In the genomic region with DNA sequence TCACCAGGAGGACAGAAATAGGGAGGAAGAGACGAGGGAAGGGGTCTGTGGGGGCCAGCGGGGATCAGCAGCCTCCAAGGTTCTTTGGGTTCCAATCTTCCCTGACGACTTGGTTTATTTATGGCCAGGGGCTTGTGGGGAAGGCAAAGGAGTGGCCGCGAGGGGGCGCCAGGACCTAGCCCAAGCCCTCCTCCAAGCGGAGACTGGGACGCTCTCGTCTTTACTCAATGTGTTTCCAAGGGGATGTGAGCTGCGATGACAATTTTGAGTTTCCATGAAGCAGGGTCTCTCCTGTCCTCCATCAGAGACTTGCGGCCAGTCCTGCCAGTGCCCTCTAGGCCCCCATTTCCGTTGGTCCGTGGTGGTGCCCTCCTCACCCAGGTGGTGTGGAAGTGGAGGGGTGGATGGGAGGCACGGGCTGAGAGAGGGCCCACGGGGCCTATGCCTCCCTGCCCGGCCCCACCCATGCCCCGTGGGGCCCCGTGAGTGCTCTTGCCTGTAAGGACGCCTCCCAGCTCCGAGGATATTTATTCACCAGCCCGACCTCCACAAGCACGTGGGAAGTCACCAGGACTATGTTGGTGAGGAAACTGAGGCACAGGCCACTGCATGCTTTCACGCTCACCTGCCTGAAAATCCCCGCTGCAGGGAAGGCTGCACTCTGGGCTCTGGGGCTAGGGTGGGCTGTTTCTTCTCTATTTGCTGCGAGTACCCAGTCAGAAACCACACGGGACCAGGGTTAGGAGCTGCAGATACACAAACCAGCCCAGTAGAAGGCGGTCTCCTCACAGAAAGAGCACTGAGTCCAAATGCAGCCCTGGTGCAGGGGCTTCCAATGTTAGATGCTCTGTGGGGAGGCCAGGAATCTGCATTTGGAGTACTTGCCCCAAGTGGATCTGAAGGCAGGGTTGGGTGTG, we compare ENCODE assay signal across 8 cellular contexts. TPM values are rescaled to one million over a fixed set of nuclear protein-coding genes. Genes with fewer than 3 reads are reported as not detected.
DNase-seq lines count a peak whose midpoint lies in the region; ATAC-seq, FAIRE-seq and TF ChIP-seq lines count a peak whose summit lies in the region.

No MANE protein-coding gene starts in this region.

- no peak overlapping the region for H3K23ac ChIP-seq in H1 (ENCODE audit: insufficient read length)

- TF ChIP-seq EP300 in H1 (IDR thresholded peaks at IDR 0.05; ENCODE audit: borderline replicate concordance in 1 of 2, low read depth in 2 of 2, low read length in 2 of 2) = no peak

- no peaks in the 10 kb centered on the region for H3K79me2 ChIP-seq in H1 (ENCODE audit: control insufficient read depth in 1 of 2, insufficient read depth in 2 of 2, low read length in 2 of 2)

- H3K4me3 ChIP-seq in HL-60 (replicated peaks; ENCODE audit: insufficient read depth, low read length) = no peak overlapping the region
- H3K4me3 ChIP-seq in H1 (ENCODE audit: extremely low read depth in 1 of 4, insufficient read depth in 2 of 4, low read depth in 3 of 4, low read length in 4 of 4) = peak overlapping the region in 1 of 4 experiments; percentile 16; a peak in 1 of 8 replicates
- H3K4me3 ChIP-seq in mucosa of descending colon = no peak overlapping the region

- peak overlapping the region; percentile 94; the same call in 1 of the 2 replicates for H4K8ac ChIP-seq in H1 (ENCODE audit: extremely low read depth, insufficient read depth, low read length)

- peak overlapping the region; percentile 97 for H3K18ac ChIP-seq in H1 (ENCODE audit: extremely low read depth, low read length)

- H2AK5ac ChIP-seq in H1 (ENCODE audit: low read depth, low read length) = no peak overlapping the region

- peak overlapping the region; percentile 33 for H4K5ac ChIP-seq in H1 (ENCODE audit: insufficient read length, low read depth, low read length)

- H3K4ac ChIP-seq in H1 (replicated peaks; ENCODE audit: insufficient read length, low read depth, low read length) = no peak overlapping the region

- H2BK12ac ChIP-seq in H1 (ENCODE audit: low read depth, low read length) = peak overlapping the region; percentile 90; the same call in 1 of the 2 replicates

- CTCF ChIA-PET in H1 (lab: Charles Lee; ENCODE audit: partially characterized antibody) = interaction anchor here (0.5 to 9.7 kb wide), 60 partner anchors 8 to 508 kb away, joined by 3 to 264 read pairs (median 6); no protein-coding TSS in a partner anchor

- WGBS in H1 (ENCODE audit: extremely low coverage in 1 of 2, insufficient coverage in 1 of 2, insufficient read length in 1 of 2, insufficient replicate concordance in 2 of 2, low coverage in 1 of 2, low lambda C conversion rate in 2 of 2, missing lambda C conversion rate in 1 of 2), 2 experiments = 46% methylated on average over 26 of the region's 27 CpGs; no CpG with 5 or more reads in 1 of the 2 experiments

- no peak overlapping the region for H3K27ac ChIP-seq in C4-2B
- no peak overlapping the region for H3K27ac ChIP-seq in HL-60 (replicated peaks)
- H3K27ac ChIP-seq in H1 (ENCODE audit: low read depth, low read length) = no peak overlapping the region

- H4K91ac ChIP-seq in H1 (replicated peaks; ENCODE audit: insufficient read length, low read length) = no peak overlapping the region

- H3K9me3 ChIP-seq in H1 (ENCODE audit: insufficient read depth in 2 of 2, low read depth in 1 of 2, low read length in 1 of 2) (peaks cover 0 to 3% of the 10 kb centered on the region in 2 experiments; a peak in 1 of 4 replicates), mucosa of descending colon (no peaks in the 10 kb centered on the region)

- H4K20me1 ChIP-seq in H1 (replicated peaks in 1 of 2; ENCODE audit: control insufficient read depth in 1 of 2, insufficient read depth in 2 of 2, low read length in 2 of 2) = no peaks in the 10 kb centered on the region

- peak overlapping the region; percentile 23; the same call in 1 of the 2 replicates for H2BK5ac ChIP-seq in H1 (ENCODE audit: low read depth, low read length)

- DNase-seq in HL-60 (ENCODE audit: low read depth in 1 of 2, low spot score in 1 of 2) = peak; percentile 25 to 62
- DNase-seq in NCI-H82 treated with DMSO at 0.1 percent for 48 hours (lab: John Stamatoyannopoulos, UW; ENCODE audit: unreplicated experiment) = peak; percentile 72
- peak; percentile 87 for DNase-seq in activated CD8-positive, alpha-beta memory T cell treated with anti-CD3 and anti-CD28 coated beads for 24 hours
- DNase-seq in H1 (ENCODE audit: low read depth in 1 of 2, low spot score in 2 of 2) = peak; percentile 70 to 95
- DNase-seq in mucosa of descending colon = peak in 2 of 3 donors; percentile 77 to 88
- peak; percentile 87 for DNase-seq in stimulated activated CD8-positive, alpha-beta memory T cell treated with anti-CD3 and anti-CD28 coated beads, Interleukin-4, amount 100 ng/mL, for 48 hours

- peak overlapping the region in 1 of 2 experiments; percentile 45; a peak in 3 of 4 replicates for H3K4me2 ChIP-seq in H1 (ENCODE audit: insufficient read depth in 1 of 2, low read depth in 2 of 2, low read length in 2 of 2)

- no peak for TF ChIP-seq POLR2A in H1 (IDR thresholded peaks at IDR 0.05; ENCODE audit: control extremely low read depth in 1 of 2, low read depth in 2 of 2, low read length in 2 of 2)

- H3K4me1 ChIP-seq in H1 (replicated peaks in 1 of 4; ENCODE audit: control insufficient read depth in 3 of 4, insufficient read depth in 4 of 4, low read length in 3 of 4) = peaks cover 0 to 12% (median 3%) of the 10 kb centered on the region in 4 experiments; a peak in 5 of 7 replicates
- peaks cover 2% of the 10 kb centered on the region for H3K4me1 ChIP-seq in mucosa of descending colon (ENCODE audit: low read depth)

- no peak overlapping the region for H3K14ac ChIP-seq in H1 (ENCODE audit: insufficient read length)

- H2BK120ac ChIP-seq in H1 (replicated peaks; ENCODE audit: low read depth, low read length) = no peak overlapping the region

- no peaks in the 10 kb centered on the region for H3K79me1 ChIP-seq in H1 (ENCODE audit: low read depth, low read length)

- POLR2A ChIA-PET in H1 (lab: Charles Lee; ENCODE audit: partially characterized antibody) = interaction anchor here (0.9 kb wide), 1 partner anchor 93 kb away, joined by 4 read pairs; no protein-coding TSS in a partner anchor

- TF ChIP-seq CTCF in C4-2B (conservative IDR thresholded peaks at IDR 0.05) (peak; percentile 94), HL-60 (IDR thresholded peaks at IDR 0.05; ENCODE audit: insufficient read depth, low read length) (peak; percentile 52), H1 (IDR thresholded peaks at IDR 0.05; ENCODE audit: control extremely low read depth in 1 of 3, insufficient read depth in 1 of 3, low read depth in 1 of 3, low read length in 3 of 3) (peak; percentile 91 to 96 (median 95)), mucosa of descending colon (IDR thresholded peaks at IDR 0.05) (peak; percentile 61)

- no peaks in the 10 kb centered on the region for H3K23me2 ChIP-seq in H1 (ENCODE audit: low read depth, low read length)

- peak overlapping the region; percentile 98; the same call in 1 of the 2 replicates for H2BK20ac ChIP-seq in H1 (ENCODE audit: low read length)

- ATAC-seq in mucosa of descending colon (peak; percentile 79), GM19455 (IDR thresholded peaks at IDR 0.05; ENCODE audit: unreplicated experiment) (no peak)

- TF ChIP-seq RAD21 in H1 (IDR thresholded peaks at IDR 0.05 in 1 of 2, conservative IDR thresholded peaks at IDR 0.05 in 1 of 2; ENCODE audit: low read depth in 2 of 2, low read length in 2 of 2) = peak; percentile 95 to 99

- H2BK15ac ChIP-seq in H1 (ENCODE audit: low read length) = peak overlapping the region; percentile 89; the same call in 1 of the 2 replicates

- H2AFZ ChIP-seq in H1 (ENCODE audit: low read length) = peak overlapping the region; percentile 90; the same call in 1 of the 2 replicates

- no peak overlapping the region for H3K56ac ChIP-seq in H1 (replicated peaks; ENCODE audit: insufficient read length, low read depth, low read length)

- peak; percentile 78 for FAIRE-seq in H1 (lab: Jason Lieb, UNC)

- intact Hi-C loops in mucosa of descending colon (cut with DNase I, micrococcal nuclease) = loop anchor here (5.0 to 10.0 kb wide), 3 partner anchors 107 to 272 kb away; no protein-coding TSS in a partner anchor

- H3K27me3 ChIP-seq in HL-60 (ENCODE audit: insufficient read depth, poor library complexity, severe bottlenecking) (peaks cover 8% of the 10 kb centered on the region), H1 (replicated peaks in 1 of 4; ENCODE audit: control insufficient read depth in 3 of 4, extremely low read depth in 1 of 4, insufficient read depth in 3 of 4, low read length in 3 of 4) (peaks cover 0 to 3% (median 2%) of the 10 kb centered on the region in 4 experiments; a peak in 2 of 7 replicates)

- H3K36me3 ChIP-seq in H1 (ENCODE audit: control insufficient read depth in 2 of 4, insufficient read depth in 4 of 4, low read length in 3 of 4) = no peaks in the 10 kb centered on the region
- no peaks in the 10 kb centered on the region for H3K36me3 ChIP-seq in mucosa of descending colon (ENCODE audit: low read depth)

- H3K9ac ChIP-seq in H1 (replicated peaks in 1 of 4; ENCODE audit: extremely low read depth in 1 of 4, low read depth in 3 of 4, low read length in 3 of 4) = no peak overlapping the region; a peak in 1 of 7 replicates

TF ChIP-seq in H1, 55 proteins besides CTCF, POLR2A, EP300 and RAD21 (continues in another document):
- TF ChIP-seq CBX5 (IDR thresholded peaks at IDR 0.05; ENCODE audit: low read depth, low read length) = no peak
- TF ChIP-seq, protein P1, sequence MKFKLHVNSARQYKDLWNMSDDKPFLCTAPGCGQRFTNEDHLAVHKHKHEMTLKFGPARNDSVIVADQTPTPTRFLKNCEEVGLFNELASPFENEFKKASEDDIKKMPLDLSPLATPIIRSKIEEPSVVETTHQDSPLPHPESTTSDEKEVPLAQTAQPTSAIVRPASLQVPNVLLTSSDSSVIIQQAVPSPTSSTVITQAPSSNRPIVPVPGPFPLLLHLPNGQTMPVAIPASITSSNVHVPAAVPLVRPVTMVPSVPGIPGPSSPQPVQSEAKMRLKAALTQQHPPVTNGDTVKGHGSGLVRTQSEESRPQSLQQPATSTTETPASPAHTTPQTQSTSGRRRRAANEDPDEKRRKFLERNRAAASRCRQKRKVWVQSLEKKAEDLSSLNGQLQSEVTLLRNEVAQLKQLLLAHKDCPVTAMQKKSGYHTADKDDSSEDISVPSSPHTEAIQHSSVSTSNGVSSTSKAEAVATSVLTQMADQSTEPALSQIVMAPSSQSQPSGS (IDR thresholded peaks at IDR 0.05; ENCODE audit: low read length) = no peak

RNA-seq across cellular contexts. Expression of a gene that starts 26.5 kb away (rescaled TPM):
- total RNA-seq in H1 (2021; fragmentation: NEBNext Ultra II Directional; extraction: Animal tissue kit (Norgen Biotek cat#: 25700)) = 0.17 and 0.35 TPM in 2 replicates
- 0.06 and 0.22 TPM in 2 replicates for polyA plus RNA-seq in H1 (2011; rRNA removed)
- 0.14 TPM for polyA plus RNA-seq in H1 (2011; cell fraction: cytosol; rRNA removed)
- not detected for polyA plus RNA-seq in H1 (2011; cell fraction: nucleus; rRNA removed)
- polyA plus RNA-seq in H1 (2012, experiment 1 of 2) = 0.11 to 0.15 TPM in 2 of 4 replicates, not detected in the others
- not detected for polyA plus RNA-seq in H1 (2012, experiment 2 of 2)
- 0.49 TPM for polyA plus RNA-seq in H1 (2013, experiment 1 of 2)
- 0.40 TPM for polyA plus RNA-seq in H1 (2013, experiment 2 of 2)
- polyA minus RNA-seq in H1 (2011; rRNA and poly(A)+ RNA removed) = not detected in 2 replicates
- not detected for polyA minus RNA-seq in H1 (2011; cell fraction: cytosol; rRNA and poly(A)+ RNA removed)
- not detected for polyA minus RNA-seq in H1 (2011; cell fraction: nucleus; rRNA and poly(A)+ RNA removed)
- total RNA-seq in mucosa of descending colon = not detected
